ENCODE assay signal across 2 cellular contexts in the genomic region with DNA sequence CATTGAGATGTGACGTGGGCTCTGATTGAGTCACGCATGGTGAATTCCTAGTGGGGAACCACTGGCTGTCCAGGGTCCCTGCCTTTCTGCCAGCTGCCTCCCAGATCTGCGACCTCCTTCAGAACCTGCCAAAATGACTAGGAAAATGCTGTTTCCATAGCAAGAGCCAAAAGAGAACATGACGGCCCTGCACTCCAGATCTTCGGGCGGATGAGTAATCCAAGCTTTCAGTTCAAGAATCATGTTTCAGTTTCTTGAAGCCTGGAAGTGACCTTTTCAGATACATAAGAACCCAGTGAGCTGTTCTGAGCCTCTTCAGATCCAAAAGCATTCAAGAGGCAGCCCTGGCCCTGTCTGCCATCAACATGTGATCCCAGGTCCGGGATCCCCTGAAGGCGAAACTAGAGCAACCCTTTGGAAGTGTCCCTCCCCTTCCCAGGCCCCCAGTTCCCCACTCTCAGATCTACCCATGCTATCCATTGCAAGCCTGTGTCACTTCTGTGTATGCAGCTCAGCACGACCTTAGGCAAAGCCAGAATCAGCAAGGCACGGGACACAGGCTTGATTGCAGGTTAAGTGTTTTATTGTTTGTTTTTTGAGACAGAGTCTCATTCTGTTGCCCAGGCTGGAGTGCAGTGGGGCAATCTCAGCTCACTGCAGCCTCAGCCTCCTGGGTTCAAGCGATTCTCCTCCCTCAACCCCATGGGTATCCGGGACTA.
TF ChIP-seq lines count a peak whose summit lies in the region.

No MANE protein-coding gene starts in this region.

TF ChIP-seq in IMR-90, 13 proteins besides CTCF, POLR2A, EP300 and RAD21:
- TF ChIP-seq FOS (IDR thresholded peaks at IDR 0.05; ENCODE audit: low read depth, low read length), result peak; percentile 36; the same call in 1 of the 2 replicates
- TF ChIP-seq, protein P1, sequence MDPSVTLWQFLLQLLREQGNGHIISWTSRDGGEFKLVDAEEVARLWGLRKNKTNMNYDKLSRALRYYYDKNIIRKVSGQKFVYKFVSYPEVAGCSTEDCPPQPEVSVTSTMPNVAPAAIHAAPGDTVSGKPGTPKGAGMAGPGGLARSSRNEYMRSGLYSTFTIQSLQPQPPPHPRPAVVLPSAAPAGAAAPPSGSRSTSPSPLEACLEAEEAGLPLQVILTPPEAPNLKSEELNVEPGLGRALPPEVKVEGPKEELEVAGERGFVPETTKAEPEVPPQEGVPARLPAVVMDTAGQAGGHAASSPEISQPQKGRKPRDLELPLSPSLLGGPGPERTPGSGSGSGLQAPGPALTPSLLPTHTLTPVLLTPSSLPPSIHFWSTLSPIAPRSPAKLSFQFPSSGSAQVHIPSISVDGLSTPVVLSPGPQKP (IDR thresholded peaks at IDR 0.05; ENCODE audit: borderline replicate concordance, low read depth, low read length), result no peak

TF ChIP-seq in K562, 482 proteins besides CTCF, POLR2A, EP300 and RAD21:
- TF ChIP-seq FOSL1 (tag; conservative IDR thresholded peaks at IDR 0.05), result peak; percentile 36; the same call in 1 of the 2 replicates
- TF ChIP-seq, protein P2, sequence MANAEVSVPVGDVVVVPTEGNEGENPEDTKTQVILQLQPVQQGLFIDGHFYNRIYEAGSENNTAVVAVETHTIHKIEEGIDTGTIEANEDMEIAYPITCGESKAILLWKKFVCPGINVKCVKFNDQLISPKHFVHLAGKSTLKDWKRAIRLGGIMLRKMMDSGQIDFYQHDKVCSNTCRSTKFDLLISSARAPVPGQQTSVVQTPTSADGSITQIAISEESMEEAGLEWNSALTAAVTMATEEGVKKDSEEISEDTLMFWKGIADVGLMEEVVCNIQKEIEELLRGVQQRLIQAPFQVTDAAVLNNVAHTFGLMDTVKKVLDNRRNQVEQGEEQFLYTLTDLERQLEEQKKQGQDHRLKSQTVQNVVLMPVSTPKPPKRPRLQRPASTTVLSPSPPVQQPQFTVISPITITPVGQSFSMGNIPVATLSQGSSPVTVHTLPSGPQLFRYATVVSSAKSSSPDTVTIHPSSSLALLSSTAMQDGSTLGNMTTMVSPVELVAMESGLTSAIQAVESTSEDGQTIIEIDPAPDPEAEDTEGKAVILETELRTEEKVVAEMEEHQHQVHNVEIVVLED (CRISPR knock-in tag; IDR thresholded peaks at IDR 0.05), result no peak
